1 cellular context compared by ENCODE assay signal in the genomic region with DNA sequence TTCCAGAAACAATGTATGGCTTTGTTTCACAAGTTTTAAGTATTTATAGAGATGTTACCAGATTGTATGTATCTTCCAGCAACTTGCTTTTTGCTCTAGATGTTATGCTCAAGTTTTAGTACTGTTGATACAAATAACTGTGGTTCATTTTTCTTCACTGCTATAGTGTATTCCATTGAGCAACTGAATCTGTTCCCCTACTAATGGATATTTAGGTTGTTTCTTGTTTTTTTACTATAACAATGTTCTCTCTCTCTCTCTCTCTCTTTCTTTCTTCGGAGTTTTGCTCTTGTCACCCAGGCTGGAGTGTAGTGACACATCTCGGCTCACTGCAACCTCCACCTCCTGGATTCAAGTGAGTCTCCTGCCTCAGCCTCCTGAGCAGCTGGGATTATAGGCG.
TF ChIP-seq lines count a peak whose summit lies in the region.

No MANE protein-coding gene starts in this region.

TF ChIP-seq in HepG2, 621 proteins besides CTCF, POLR2A, EP300 and RAD21:
- TF ChIP-seq, protein P1, sequence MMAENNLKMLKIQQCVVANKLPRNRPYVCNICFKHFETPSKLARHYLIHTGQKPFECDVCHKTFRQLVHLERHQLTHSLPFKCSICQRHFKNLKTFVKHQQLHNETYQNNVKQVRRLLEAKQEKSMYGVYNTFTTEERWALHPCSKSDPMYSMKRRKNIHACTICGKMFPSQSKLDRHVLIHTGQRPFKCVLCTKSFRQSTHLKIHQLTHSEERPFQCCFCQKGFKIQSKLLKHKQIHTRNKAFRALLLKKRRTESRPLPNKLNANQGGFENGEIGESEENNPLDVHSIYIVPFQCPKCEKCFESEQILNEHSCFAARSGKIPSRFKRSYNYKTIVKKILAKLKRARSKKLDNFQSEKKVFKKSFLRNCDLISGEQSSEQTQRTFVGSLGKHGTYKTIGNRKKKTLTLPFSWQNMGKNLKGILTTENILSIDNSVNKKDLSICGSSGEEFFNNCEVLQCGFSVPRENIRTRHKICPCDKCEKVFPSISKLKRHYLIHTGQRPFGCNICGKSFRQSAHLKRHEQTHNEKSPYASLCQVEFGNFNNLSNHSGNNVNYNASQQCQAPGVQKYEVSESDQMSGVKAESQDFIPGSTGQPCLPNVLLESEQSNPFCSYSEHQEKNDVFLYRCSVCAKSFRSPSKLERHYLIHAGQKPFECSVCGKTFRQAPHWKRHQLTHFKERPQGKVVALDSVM (CRISPR knock-in tag; IDR thresholded peaks at IDR 0.05): peak; percentile 56; the same call in 1 of the 2 replicates
- no peak for TF ChIP-seq ZNF234 (CRISPR knock-in tag; conservative IDR thresholded peaks at IDR 0.05)
- no peak for TF ChIP-seq ZNF841 (CRISPR knock-in tag; IDR thresholded peaks at IDR 0.05; ENCODE audit: borderline replicate concordance)
